9 cellular contexts compared by ENCODE assay signal in genomic region chr7:50962962-50963374, GRCh38.
DNase-seq lines count a peak whose midpoint lies in the region; ATAC-seq and TF ChIP-seq lines count a peak whose summit lies in the region.
"Had no signal": no experiment of that assay in that cellular context is flagged by ENCODE, and none has a peak within 500 bp of the region (broad histone marks: within the 10 kb centered on the region; RNA-seq: fewer than 3 reads in every experiment).

No MANE protein-coding gene starts in this region.

- no peak overlapping the region for H3K4me3 Mint-ChIP-seq in activated naive CD4-positive, alpha-beta T cell treated with anti-CD3 and anti-CD28 coated beads, Interleukin-2, amount 10 ng/mL, durations not matched to agents 7 days and 5 days

- H3K9ac ChIP-seq in BLaER1, result no peak overlapping the region

- H3K9me3 ChIP-seq in BLaER1 (peaks cover 18% of the 10 kb centered on the region), esophagus muscularis mucosa (no peaks in the 10 kb centered on the region)

- H4K20me1 ChIP-seq in BLaER1, result no peaks in the 10 kb centered on the region

- no peak overlapping the region for H3K27ac Mint-ChIP-seq in activated naive CD4-positive, alpha-beta T cell treated with anti-CD3 and anti-CD28 coated beads, Interleukin-2, amount 10 ng/mL, durations not matched to agents 7 days and 5 days

- DNase-seq in HFF-Myc (ENCODE audit: extremely low read depth, low read depth) (peak; percentile 69), NCI-H748 treated with DMSO at 0.1 percent for 48 hours (lab: John Stamatoyannopoulos, UW) (peak; percentile 74), esophagus muscularis mucosa (ENCODE audit: extremely low spot score) (peak; percentile 80), retinal pigment epithelial cell (ENCODE audit: low read depth) (peak; percentile 95)
- no peak for DNase-seq in stimulated activated CD8-positive, alpha-beta memory T cell treated with anti-CD3 and anti-CD28 coated beads, Interleukin-4, amount 100 ng/mL, for 48 hours
- DNase-seq in activated naive CD4-positive, alpha-beta T cell treated with anti-CD3 and anti-CD28 coated beads, Interleukin-2, amount 10 ng/mL, durations not matched to agents 7 days and 5 days, result no peak

- intact Hi-C loops in esophagus muscularis mucosa (cut with DNase I), result no loop called here

- peaks cover 6% of the 10 kb centered on the region for H3K9me3 Mint-ChIP-seq in activated naive CD4-positive, alpha-beta T cell treated with anti-CD3 and anti-CD28 coated beads, Interleukin-2, amount 10 ng/mL, durations not matched to agents 7 days and 5 days

- TF ChIP-seq POLR2A in esophagus muscularis mucosa (IDR thresholded peaks at IDR 0.05; ENCODE audit: low read depth), result no peak

- CTCF ChIA-PET in activated naive CD4-positive, alpha-beta T cell treated with anti-CD3 and anti-CD28 coated beads, Interleukin-2, amount 10 ng/mL, durations not matched to agents 7 days and 5 days (lab: Charles Lee), result no interaction called here

- no peak for ATAC-seq in HG03342 (IDR thresholded peaks at IDR 0.05; ENCODE audit: unreplicated experiment)

- no peak for TF ChIP-seq EP300 in esophagus muscularis mucosa (IDR thresholded peaks at IDR 0.05)

- peak overlapping the region; percentile 31 for H3K4me2 ChIP-seq in BLaER1

- no peak overlapping the region for H3K27ac ChIP-seq in BLaER1
- H3K27ac ChIP-seq in esophagus muscularis mucosa (replicated peaks in 1 of 4), result no peak overlapping the region
- H3K27ac ChIP-seq: skin epidermis had no signal

- H3K4me1 Mint-ChIP-seq in activated naive CD4-positive, alpha-beta T cell treated with anti-CD3 and anti-CD28 coated beads, Interleukin-2, amount 10 ng/mL, durations not matched to agents 7 days and 5 days, result no peaks in the 10 kb centered on the region

- no peaks in the 10 kb centered on the region for H3K36me3 Mint-ChIP-seq in activated naive CD4-positive, alpha-beta T cell treated with anti-CD3 and anti-CD28 coated beads, Interleukin-2, amount 10 ng/mL, durations not matched to agents 7 days and 5 days

- WGBS in esophagus muscularis mucosa, result 31% methylated on average over 4 of the region's 4 CpGs

- no peak for TF ChIP-seq CTCF in HFF-Myc (IDR thresholded peaks at IDR 0.05; ENCODE audit: low read depth, low read length, missing control alignments)
- no peak for TF ChIP-seq CTCF in esophagus muscularis mucosa (IDR thresholded peaks at IDR 0.05)
- TF ChIP-seq CTCF in retinal pigment epithelial cell (conservative IDR thresholded peaks at IDR 0.05; ENCODE audit: low read depth, low read length), result peak; percentile 36

- H3K27me3 Mint-ChIP-seq in activated naive CD4-positive, alpha-beta T cell treated with anti-CD3 and anti-CD28 coated beads, Interleukin-2, amount 10 ng/mL, durations not matched to agents 7 days and 5 days, result peaks cover 5% of the 10 kb centered on the region

- H3K4me1 ChIP-seq in BLaER1 (peaks cover 14% of the 10 kb centered on the region), esophagus muscularis mucosa (peaks cover 10 to 16% (median 11%) of the 10 kb centered on the region in 4 donors)

- H3K4me3 ChIP-seq in BLaER1, result no peak overlapping the region
- no peak overlapping the region for H3K4me3 ChIP-seq in HFF-Myc (replicated peaks; ENCODE audit: low read depth, low read length)
- no peak overlapping the region for H3K4me3 ChIP-seq in esophagus muscularis mucosa
- no peak overlapping the region for H3K4me3 ChIP-seq in retinal pigment epithelial cell (ENCODE audit: low read length)
- H3K4me3 ChIP-seq: skin epidermis had no signal

- H3K36me3 ChIP-seq in BLaER1 (no peaks in the 10 kb centered on the region), esophagus muscularis mucosa (no peaks in the 10 kb centered on the region)

- H3K27me3 ChIP-seq in BLaER1, result no peaks in the 10 kb centered on the region
- no peaks in the 10 kb centered on the region for H3K27me3 ChIP-seq in esophagus muscularis mucosa

Comparison
In these comparisons a context has a peak if more than half of its experiments do, and no peak if none do; other contexts are left out.
1. DNase-seq: peak in HFF-Myc (single experiment), NCI-H748 treated with DMSO at 0.1 percent for 48 hours (single experiment), esophagus muscularis mucosa (single experiment) and retinal pigment epithelial cell (single experiment); none in stimulated activated CD8-positive, alpha-beta memory T cell treated with anti-CD3 and anti-CD28 coated beads, Interleukin-4, amount 100 ng/mL, for 48 hours (single experiment) and activated naive CD4-positive, alpha-beta T cell treated with anti-CD3 and anti-CD28 coated beads, Interleukin-2, amount 10 ng/mL, durations not matched to agents 7 days and 5 days (single experiment).